In genomic region chr4:103075894-103076776, GRCh38 we compare ENCODE assay signal across 8 cellular contexts. TPM values are rescaled to one million over a fixed set of nuclear protein-coding genes. Genes with fewer than 3 reads are reported as not detected.
DNase-seq lines count a peak whose midpoint lies in the region; ATAC-seq and TF ChIP-seq lines count a peak whose summit lies in the region.

Gene SLC9B2, minus strand, starts transcription at chr4:103076761. Its CDS starts 9,211 bp downstream, at chr4:103067550.

- peaks cover 22% of the 10 kb centered on the region for H3K36me3 Mint-ChIP-seq in activated CD4-positive, alpha-beta memory T cell treated with anti-CD3 and anti-CD28 coated beads, Interleukin-2, amount 10 ng/mL, durations not matched to agents 7 days and 5 days (ENCODE audit: low read depth)

- intact Hi-C loops in lower lobe of right lung (cut with DNase I) = no loop called here

- peaks cover 12% of the 10 kb centered on the region for H3K4me1 ChIP-seq in lower lobe of right lung

- H3K27ac Mint-ChIP-seq in activated CD4-positive, alpha-beta memory T cell treated with anti-CD3 and anti-CD28 coated beads, Interleukin-2, amount 10 ng/mL, durations not matched to agents 7 days and 5 days = peak within 1 kb of the TSS; percentile 92

- peak within 1 kb of the TSS; percentile 72 for H3K4me3 ChIP-seq in lower lobe of right lung

- H3K36me3 ChIP-seq in lower lobe of right lung = peaks cover 8% of the 10 kb centered on the region

- DNase-seq in SIG-M5 treated with dmso at 0.1 percent for 504 hours (lab: John Stamatoyannopoulos, UW; ENCODE audit: unreplicated experiment) (peak; percentile 46), SIG-M5 (lab: John Stamatoyannopoulos, UW) (no peak), NCI-H2227 treated with DMSO at 0.1 percent for 48 hours (lab: John Stamatoyannopoulos, UW) (peak; percentile 77), ecto neural progenitor cell (ENCODE audit: low spot score) (peak; percentile 80), lower lobe of right lung (peak; percentile 73)
- DNase-seq in activated CD4-positive, alpha-beta memory T cell treated with anti-CD3 and anti-CD28 coated beads, Interleukin-2, amount 10 ng/mL, durations not matched to agents 7 days and 5 days = peak; percentile 66
- DNase-seq in stimulated activated CD4-positive, alpha-beta T cell treated with anti-CD3 and anti-CD28 coated beads, TNF-alpha, amount 100 ng/mL, for 1 hour (ENCODE audit: low read depth in 3 of 3, low spot score in 1 of 3) = peak; percentile 13 to 51 (median 28)

- H3K27me3 Mint-ChIP-seq in activated CD4-positive, alpha-beta memory T cell treated with anti-CD3 and anti-CD28 coated beads, Interleukin-2, amount 10 ng/mL, durations not matched to agents 7 days and 5 days = no peaks in the 10 kb centered on the region

- POLR2A ChIA-PET in activated CD4-positive, alpha-beta memory T cell treated with anti-CD3 and anti-CD28 coated beads, Interleukin-2, amount 10 ng/mL, durations not matched to agents 7 days and 5 days (lab: Charles Lee) = interaction anchor here (0.6 to 4.6 kb wide), 18 partner anchors 10 to 731 kb away, joined by 3 to 35 read pairs (median 3); partner anchors contain the start of genes BDH2, CISD2, MANBA and SLC39A8

- H3K9me3 Mint-ChIP-seq in activated CD4-positive, alpha-beta memory T cell treated with anti-CD3 and anti-CD28 coated beads, Interleukin-2, amount 10 ng/mL, durations not matched to agents 7 days and 5 days = no peaks in the 10 kb centered on the region

- peak within 1 kb of the TSS; percentile 83 for H3K27ac ChIP-seq in lower lobe of right lung

- H3K9me3 ChIP-seq in lower lobe of right lung = no peaks in the 10 kb centered on the region

- ATAC-seq in HG02970 (IDR thresholded peaks at IDR 0.05; ENCODE audit: low FRiP score, unreplicated experiment) (peak; percentile 52), lower lobe of right lung (peak; percentile 88 to 92)

- H3K4me1 Mint-ChIP-seq in activated CD4-positive, alpha-beta memory T cell treated with anti-CD3 and anti-CD28 coated beads, Interleukin-2, amount 10 ng/mL, durations not matched to agents 7 days and 5 days = peaks cover 47% of the 10 kb centered on the region

- TF ChIP-seq CTCF in lower lobe of right lung (IDR thresholded peaks at IDR 0.05) = no peak

- no peaks in the 10 kb centered on the region for H3K27me3 ChIP-seq in lower lobe of right lung (ENCODE audit: low read depth)

- H3K4me3 Mint-ChIP-seq in activated CD4-positive, alpha-beta memory T cell treated with anti-CD3 and anti-CD28 coated beads, Interleukin-2, amount 10 ng/mL, durations not matched to agents 7 days and 5 days = peak within 1 kb of the TSS; percentile 86

- CTCF ChIA-PET in activated CD4-positive, alpha-beta memory T cell treated with anti-CD3 and anti-CD28 coated beads, Interleukin-2, amount 10 ng/mL, durations not matched to agents 7 days and 5 days (lab: Charles Lee) = interaction anchor here (0.6 to 9.5 kb wide), 7 partner anchors 8 to 249 kb away, joined by 3 to 98 read pairs (median 5); partner anchors contain the start of genes BDH2 and UBE2D3

RNA-seq across cellular contexts. Expression of gene SLC9B2, which starts in this region (rescaled TPM):
- total RNA-seq in activated CD4-positive, alpha-beta memory T cell treated with anti-CD3 and anti-CD28 coated beads, Interleukin-2, amount 10 ng/mL, durations not matched to agents 7 days and 5 days = 10 to 100 TPM; 18.3 to 20.7 TPM
- 5.5 TPM for total RNA-seq in lower lobe of right lung
